ENCODE assay signal across 1 cellular context in the genomic region with DNA sequence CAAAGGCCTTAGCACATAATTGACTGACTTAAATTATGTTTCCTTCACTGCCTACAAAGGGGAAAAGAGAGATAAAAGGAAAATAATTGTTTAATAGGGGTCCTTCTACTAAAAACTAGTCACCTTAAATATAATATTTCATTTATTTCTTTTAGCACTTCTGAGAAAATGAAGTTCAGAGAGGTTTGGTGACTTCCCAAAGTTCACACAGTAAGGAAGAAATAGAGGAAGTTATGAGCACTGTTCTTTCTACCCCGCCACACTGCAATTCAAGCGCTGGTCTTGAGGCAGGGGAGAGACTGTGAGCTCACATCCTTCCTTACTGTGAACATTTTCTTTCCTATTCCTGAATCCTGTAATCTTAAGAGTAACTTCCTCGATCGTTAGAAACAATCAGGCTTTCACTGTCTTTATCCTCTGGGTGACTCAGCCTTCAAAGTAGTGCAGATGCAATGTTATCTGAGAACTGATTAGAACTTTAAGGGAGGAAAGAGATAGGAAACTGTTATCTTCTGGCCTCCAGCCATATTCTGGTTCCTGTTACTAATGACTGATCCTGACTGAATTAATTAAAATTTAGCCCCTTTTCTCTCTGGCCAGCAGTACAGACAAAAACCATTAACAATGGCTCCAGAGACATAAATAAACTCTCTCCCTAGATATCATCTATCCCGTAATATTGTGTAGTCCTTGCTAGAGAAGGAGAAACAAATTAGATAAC.
TF ChIP-seq lines count a peak whose summit lies in the region.

No MANE protein-coding gene starts in this region.

TF ChIP-seq in K562, 482 proteins besides CTCF, POLR2A, EP300 and RAD21 (continued from another document):
- TF ChIP-seq, protein P1, sequence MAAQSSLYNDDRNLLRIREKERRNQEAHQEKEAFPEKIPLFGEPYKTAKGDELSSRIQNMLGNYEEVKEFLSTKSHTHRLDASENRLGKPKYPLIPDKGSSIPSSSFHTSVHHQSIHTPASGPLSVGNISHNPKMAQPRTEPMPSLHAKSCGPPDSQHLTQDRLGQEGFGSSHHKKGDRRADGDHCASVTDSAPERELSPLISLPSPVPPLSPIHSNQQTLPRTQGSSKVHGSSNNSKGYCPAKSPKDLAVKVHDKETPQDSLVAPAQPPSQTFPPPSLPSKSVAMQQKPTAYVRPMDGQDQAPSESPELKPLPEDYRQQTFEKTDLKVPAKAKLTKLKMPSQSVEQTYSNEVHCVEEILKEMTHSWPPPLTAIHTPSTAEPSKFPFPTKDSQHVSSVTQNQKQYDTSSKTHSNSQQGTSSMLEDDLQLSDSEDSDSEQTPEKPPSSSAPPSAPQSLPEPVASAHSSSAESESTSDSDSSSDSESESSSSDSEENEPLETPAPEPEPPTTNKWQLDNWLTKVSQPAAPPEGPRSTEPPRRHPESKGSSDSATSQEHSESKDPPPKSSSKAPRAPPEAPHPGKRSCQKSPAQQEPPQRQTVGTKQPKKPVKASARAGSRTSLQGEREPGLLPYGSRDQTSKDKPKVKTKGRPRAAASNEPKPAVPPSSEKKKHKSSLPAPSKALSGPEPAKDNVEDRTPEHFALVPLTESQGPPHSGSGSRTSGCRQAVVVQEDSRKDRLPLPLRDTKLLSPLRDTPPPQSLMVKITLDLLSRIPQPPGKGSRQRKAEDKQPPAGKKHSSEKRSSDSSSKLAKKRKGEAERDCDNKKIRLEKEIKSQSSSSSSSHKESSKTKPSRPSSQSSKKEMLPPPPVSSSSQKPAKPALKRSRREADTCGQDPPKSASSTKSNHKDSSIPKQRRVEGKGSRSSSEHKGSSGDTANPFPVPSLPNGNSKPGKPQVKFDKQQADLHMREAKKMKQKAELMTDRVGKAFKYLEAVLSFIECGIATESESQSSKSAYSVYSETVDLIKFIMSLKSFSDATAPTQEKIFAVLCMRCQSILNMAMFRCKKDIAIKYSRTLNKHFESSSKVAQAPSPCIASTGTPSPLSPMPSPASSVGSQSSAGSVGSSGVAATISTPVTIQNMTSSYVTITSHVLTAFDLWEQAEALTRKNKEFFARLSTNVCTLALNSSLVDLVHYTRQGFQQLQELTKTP (IDR thresholded peaks at IDR 0.05; ENCODE audit: low read depth in 1 of 2, partially characterized antibody in 2 of 2): no peak
- TF ChIP-seq CREBBP (IDR thresholded peaks at IDR 0.05; ENCODE audit: low read depth, low read length): no peak
